ENCODE assay signal across 20 cellular contexts in genomic region chr15:70057931-70058641, GRCh38. TPM values are rescaled to one million over a fixed set of nuclear protein-coding genes. Genes with fewer than 3 reads are reported as not detected.
A peak's percentile ranks its signal among the peaks of the same experiment; 100 is the strongest.
DNase-seq lines count a peak whose midpoint lies in the region; ATAC-seq, FAIRE-seq and TF ChIP-seq lines count a peak whose summit lies in the region.
"Had no signal": no experiment of that assay in that cellular context is flagged by ENCODE, and none has a peak within 500 bp of the region (broad histone marks: within the 10 kb centered on the region; RNA-seq: fewer than 3 reads in every experiment).

No MANE protein-coding gene starts in this region.

- H3K9ac ChIP-seq in kidney (ENCODE audit: low read length in 2 of 2): no peak overlapping the region
- H3K9ac ChIP-seq: BLaER1 treated with 17β-estradiol and CSF1 and Interleukin-3, amounts not matched to agents 10 nM and 100 nM; GM23248 had no signal

- H3K27ac Mint-ChIP-seq in activated T-cell treated with anti-CD3 and anti-CD28 coated beads, Interleukin-2, amount 50 U/mL, for 24 hours: peak overlapping the region; percentile 18
- peak overlapping the region; percentile 9 for H3K27ac Mint-ChIP-seq in CD4-positive, alpha-beta T cell

- H3K4me3 ChIP-seq in kidney (ENCODE audit: low read length in 2 of 2) (no peak overlapping the region), sigmoid colon (no peak overlapping the region)
- H3K4me3 ChIP-seq: BLaER1 treated with 17β-estradiol and CSF1 and Interleukin-3, amounts not matched to agents 10 nM and 100 nM; GM23248 had no signal

- no peak overlapping the region for H3K27ac ChIP-seq in CD4-positive, alpha-beta T cell (ENCODE audit: low read depth, low read length)
- no peak overlapping the region for H3K27ac ChIP-seq in kidney (ENCODE audit: low read depth in 2 of 2, low read length in 2 of 2)
- no peak overlapping the region for H3K27ac ChIP-seq in sigmoid colon
- H3K27ac ChIP-seq: BLaER1 treated with 17β-estradiol and CSF1 and Interleukin-3, amounts not matched to agents 10 nM and 100 nM; GM23248 had no signal

- TF ChIP-seq EP300 in sigmoid colon (IDR thresholded peaks at IDR 0.05): no peak

- POLR2A ChIA-PET in CD4-positive, alpha-beta T cell (lab: Charles Lee): no interaction called here

- no peak overlapping the region for H3K4me3 Mint-ChIP-seq in activated T-cell treated with anti-CD3 and anti-CD28 coated beads, Interleukin-2, amount 50 U/mL, for 24 hours
- no peak overlapping the region for H3K4me3 Mint-ChIP-seq in CD4-positive, alpha-beta T cell

- TF ChIP-seq CTCF in CD4-positive, alpha-beta T cell (IDR thresholded peaks at IDR 0.05): no peak
- TF ChIP-seq CTCF in kidney (IDR thresholded peaks at IDR 0.05; ENCODE audit: borderline replicate concordance, extremely low read depth, insufficient read depth): no peak
- no peak for TF ChIP-seq CTCF in sigmoid colon (IDR thresholded peaks at IDR 0.05)

- ATAC-seq in CD4-positive, alpha-beta T cell (ENCODE audit: poor library complexity): no peak
- no peak for ATAC-seq in GM21825 (IDR thresholded peaks at IDR 0.05; ENCODE audit: unreplicated experiment)
- ATAC-seq in left lobe of liver: no peak
- ATAC-seq: PC-3 had no signal

- H3K36me3 Mint-ChIP-seq in activated T-cell treated with anti-CD3 and anti-CD28 coated beads, Interleukin-2, amount 50 U/mL, for 24 hours (ENCODE audit: low read depth): peaks cover 99% of the 10 kb centered on the region
- H3K36me3 Mint-ChIP-seq in CD4-positive, alpha-beta T cell (ENCODE audit: low read depth): peaks cover 95% of the 10 kb centered on the region

- no peaks in the 10 kb centered on the region for H3K27me3 ChIP-seq in CD4-positive, alpha-beta T cell (ENCODE audit: control insufficient read depth, insufficient read depth, low read length)
- H3K27me3 ChIP-seq in sigmoid colon: no peaks in the 10 kb centered on the region

- H3K4me1 ChIP-seq in kidney (ENCODE audit: control insufficient read depth in 1 of 2, insufficient read depth in 1 of 2, low read depth in 1 of 2, low read length in 2 of 2): peaks cover 25 to 30% of the 10 kb centered on the region in 2 donors
- H3K4me1 ChIP-seq in sigmoid colon: peaks cover 0 to 30% (median 22%) of the 10 kb centered on the region in 4 donors

- CTCF ChIA-PET in CD4-positive, alpha-beta T cell (lab: Charles Lee): no interaction called here

- no peak for DNase-seq in activated T-cell treated with anti-CD3 and anti-CD28 coated beads, Interleukin-2, amount 50 U/mL, for 24 hours
- DNase-seq in activated T-cell treated with anti-CD3 and anti-CD28 coated beads, Interleukin-2, amount 50 U/mL, for 48 hours: no peak
- DNase-seq in CD4-positive, alpha-beta T cell: no peak
- DNase-seq in kidney: peak; percentile 48
- DNase-seq in sigmoid colon: peak; percentile 41
- DNase-seq in left lobe of liver (ENCODE audit: low spot score): no peak
- DNase-seq in T-helper 9 cell: no peak
- DNase-seq: DMS79 treated with DMSO at 0.1 percent for 48 hours, GM23248, HCEC 1CT, KBM-7, MV-4-11, NCI-H1417, NCI-H2029, NCI-H2171, NCI-H446, NCI-H748 treated with DMSO at 0.1 percent for 48 hours, PC-3 had no signal

- H3K4me1 Mint-ChIP-seq in activated T-cell treated with anti-CD3 and anti-CD28 coated beads, Interleukin-2, amount 50 U/mL, for 24 hours (ENCODE audit: low read depth): no peaks in the 10 kb centered on the region
- no peaks in the 10 kb centered on the region for H3K4me1 Mint-ChIP-seq in CD4-positive, alpha-beta T cell (ENCODE audit: low read depth)

- H3K9me3 ChIP-seq in CD4-positive, alpha-beta T cell (ENCODE audit: control insufficient read depth, low read length): no peaks in the 10 kb centered on the region
- no peaks in the 10 kb centered on the region for H3K9me3 ChIP-seq in kidney (ENCODE audit: control insufficient read depth in 1 of 2, low read length in 2 of 2)
- no peaks in the 10 kb centered on the region for H3K9me3 ChIP-seq in sigmoid colon
- H3K9me3 ChIP-seq: BLaER1 treated with 17β-estradiol and CSF1 and Interleukin-3, amounts not matched to agents 10 nM and 100 nM had no signal

- H3K27me3 Mint-ChIP-seq in activated T-cell treated with anti-CD3 and anti-CD28 coated beads, Interleukin-2, amount 50 U/mL, for 24 hours: no peaks in the 10 kb centered on the region
- H3K27me3 Mint-ChIP-seq in CD4-positive, alpha-beta T cell: no peaks in the 10 kb centered on the region

- WGBS in sigmoid colon, 2 donors: 86 to 94% methylated on average over 21 of the region's 21 CpGs

- no peaks in the 10 kb centered on the region for H3K9me3 Mint-ChIP-seq in activated T-cell treated with anti-CD3 and anti-CD28 coated beads, Interleukin-2, amount 50 U/mL, for 24 hours
- H3K9me3 Mint-ChIP-seq in CD4-positive, alpha-beta T cell: no peaks in the 10 kb centered on the region

- H3K36me3 ChIP-seq in kidney (ENCODE audit: control insufficient read depth in 1 of 2, insufficient read depth in 2 of 2, low read length in 2 of 2) (peaks cover 49 to 63% of the 10 kb centered on the region in 2 donors), sigmoid colon (peaks cover 72 to 90% (median 79%) of the 10 kb centered on the region in 4 donors)

- intact Hi-C loops in CD4-positive, alpha-beta T cell (cut with DNase I, micrococcal nuclease): loop anchor here in 1 of 2 experiments (10.0 kb wide), 1 partner anchor 147 kb away; no protein-coding TSS in a partner anchor
- intact Hi-C loops in kidney (cut with DNase I): no loop called here
- intact Hi-C loops in sigmoid colon (cut with DNase I): no loop called here

- TF ChIP-seq POLR2A in sigmoid colon (IDR thresholded peaks at IDR 0.05): no peak

- FAIRE-seq in kidney (lab: Jason Lieb, UNC): no peak

RNA-seq across cellular contexts. Expression of gene TLE3, which starts 39.6 kb away (rescaled TPM):
- total RNA-seq in CD4-positive, alpha-beta T cell: 100 to 1,000 TPM; 159 to 167 TPM
- 71.7 TPM for total RNA-seq in kidney
- 10.3 TPM for polyA plus RNA-seq in kidney (ENCODE audit: insufficient read depth, low read depth, low replicate concordance)
- 10 to 100 TPM; 49.5 to 82.0 (median 58.8) TPM for total RNA-seq in sigmoid colon
- 10 to 100 TPM; 16.8 to 39.3 (median 21.0) TPM for polyA plus RNA-seq in sigmoid colon
- 7.0 TPM for total RNA-seq in left lobe of liver

Comparison
In these comparisons a context has a peak if more than half of its experiments do, and no peak if none do; other contexts are left out.
1. DNase-seq: peak in kidney (single experiment) and sigmoid colon (single experiment); none in activated T-cell treated with anti-CD3 and anti-CD28 coated beads, Interleukin-2, amount 50 U/mL, for 24 hours (single experiment), activated T-cell treated with anti-CD3 and anti-CD28 coated beads, Interleukin-2, amount 50 U/mL, for 48 hours (0 of 2), CD4-positive, alpha-beta T cell (0 of 10), left lobe of liver (single experiment) and T-helper 9 cell (single experiment).